1 cellular context compared by ENCODE assay signal in genomic region chr5:178772351-178772750, GRCh38.
TF ChIP-seq lines count a peak whose summit lies in the region.

No MANE protein-coding gene starts in this region.

TF ChIP-seq in IMR-90, 13 proteins besides CTCF, POLR2A, EP300 and RAD21:
- TF ChIP-seq RCOR1 (IDR thresholded peaks at IDR 0.05; ENCODE audit: insufficient replicate concordance, low read length), result no peak
TF ChIP-seq in IMR-90: peak in this region for 0.
